20 cellular contexts compared by ENCODE assay signal in the genomic region with DNA sequence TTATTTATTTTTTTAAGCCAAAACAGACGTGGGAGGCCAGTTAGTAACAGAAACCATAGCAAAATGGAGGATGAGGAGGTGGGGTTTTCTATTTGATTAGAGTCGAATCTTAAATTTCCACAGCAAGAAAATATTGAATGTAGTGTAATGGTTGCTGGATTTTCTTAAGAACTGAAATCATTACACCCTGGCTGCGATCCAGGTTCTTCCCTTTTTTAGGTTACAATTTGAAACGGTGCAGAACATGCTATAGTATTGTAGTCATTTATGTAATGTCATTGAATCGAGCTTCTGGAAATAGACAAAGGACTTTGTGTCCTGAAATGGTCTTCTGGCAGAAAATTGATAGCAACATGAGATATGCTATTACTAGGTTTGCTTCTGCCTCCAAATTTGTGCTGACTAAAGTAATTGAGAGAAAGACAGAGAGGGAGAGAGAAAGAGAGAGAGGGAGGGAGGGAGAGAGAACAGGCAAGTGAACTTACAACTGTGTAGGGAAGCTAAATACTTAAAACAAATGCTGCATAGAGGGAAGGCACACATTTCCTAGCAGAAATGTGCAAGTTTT.
DNase-seq lines count a peak whose midpoint lies in the region; ATAC-seq and TF ChIP-seq lines count a peak whose summit lies in the region.
"Had no signal": no experiment of that assay in that cellular context is flagged by ENCODE, and none has a peak within 500 bp of the region (broad histone marks: within the 10 kb centered on the region; RNA-seq: fewer than 3 reads in every experiment).

No MANE protein-coding gene starts in this region.

- no peaks in the 10 kb centered on the region for H3K9me3 ChIP-seq in thyroid gland
- H3K9me3 ChIP-seq: ascending aorta, gastroesophageal sphincter had no signal

- intact Hi-C loops in natural killer cell (cut with micrococcal nuclease): no loop called here
- intact Hi-C loops in thyroid gland (cut with DNase I): no loop called here

- H3K27ac ChIP-seq in thyroid gland: no peak overlapping the region
- H3K27ac ChIP-seq: ascending aorta, coronary artery, gastroesophageal sphincter had no signal

- no peaks in the 10 kb centered on the region for H3K4me1 ChIP-seq in thyroid gland
- H3K4me1 ChIP-seq: ascending aorta had no signal

- no peaks in the 10 kb centered on the region for H3K36me3 ChIP-seq in thyroid gland
- H3K36me3 ChIP-seq: ascending aorta, gastroesophageal sphincter had no signal

- TF ChIP-seq CTCF in astrocyte of the cerebellum (IDR thresholded peaks at IDR 0.05; ENCODE audit: low read depth, low read length, missing control alignments) (no peak), natural killer cell (IDR thresholded peaks at IDR 0.05) (no peak), thyroid gland (IDR thresholded peaks at IDR 0.05) (no peak)

- 54% methylated on average over 5 of the region's 5 CpGs for WGBS in thyroid gland, 2 donors

- no peak for TF ChIP-seq POLR2A in thyroid gland (IDR thresholded peaks at IDR 0.05)

- H3K27me3 ChIP-seq in thyroid gland: no peaks in the 10 kb centered on the region
- H3K27me3 ChIP-seq: ascending aorta, gastroesophageal sphincter had no signal

- H3K27me3 Mint-ChIP-seq in natural killer cell (ENCODE audit: low read depth in 2 of 2): peaks cover 6 to 31% of the 10 kb centered on the region in 2 donors

- no peak overlapping the region for H3K4me3 Mint-ChIP-seq in natural killer cell
- H3K4me3 Mint-ChIP-seq: activated naive CD4-positive, alpha-beta T cell treated with anti-CD3 and anti-CD28 coated beads, Interleukin-2, amount 10 ng/mL, durations not matched to agents 7 days and 5 days; stimulated activated effector memory CD8-positive, alpha-beta T cell treated with anti-CD3 and anti-CD28 coated beads, Interleukin-12 subunit alpha, Interleukin-12 subunit beta, amount 100 ng/mL, for 72 hours; T-cell had no signal

- no peaks in the 10 kb centered on the region for H3K4me1 Mint-ChIP-seq in natural killer cell
- H3K4me1 Mint-ChIP-seq: activated naive CD4-positive, alpha-beta T cell treated with anti-CD3 and anti-CD28 coated beads, Interleukin-2, amount 10 ng/mL, durations not matched to agents 7 days and 5 days; stimulated activated effector memory CD8-positive, alpha-beta T cell treated with anti-CD3 and anti-CD28 coated beads, Interleukin-12 subunit alpha, Interleukin-12 subunit beta, amount 100 ng/mL, for 72 hours; T-cell had no signal

- no peak overlapping the region for H3K27ac Mint-ChIP-seq in natural killer cell
- H3K27ac Mint-ChIP-seq: activated naive CD4-positive, alpha-beta T cell treated with anti-CD3 and anti-CD28 coated beads, Interleukin-2, amount 10 ng/mL, durations not matched to agents 7 days and 5 days; stimulated activated effector memory CD8-positive, alpha-beta T cell treated with anti-CD3 and anti-CD28 coated beads, Interleukin-12 subunit alpha, Interleukin-12 subunit beta, amount 100 ng/mL, for 72 hours; T-cell had no signal

- H3K9me3 Mint-ChIP-seq in natural killer cell: no peaks in the 10 kb centered on the region
- H3K9me3 Mint-ChIP-seq: activated naive CD4-positive, alpha-beta T cell treated with anti-CD3 and anti-CD28 coated beads, Interleukin-2, amount 10 ng/mL, durations not matched to agents 7 days and 5 days; stimulated activated effector memory CD8-positive, alpha-beta T cell treated with anti-CD3 and anti-CD28 coated beads, Interleukin-12 subunit alpha, Interleukin-12 subunit beta, amount 100 ng/mL, for 72 hours; T-cell had no signal

- in situ Hi-C loops in astrocyte of the cerebellum (cut with HindIII; ENCODE audit: low sequenced_read_pairs): no loop called here

- no peak overlapping the region for H3K4me3 ChIP-seq in astrocyte of the cerebellum (ENCODE audit: low read depth, low read length)
- H3K4me3 ChIP-seq in thyroid gland (replicated peaks in 1 of 3): no peak overlapping the region
- H3K4me3 ChIP-seq: ascending aorta, coronary artery, gastroesophageal sphincter had no signal

- DNase-seq in CD1c-positive myeloid dendritic cell (ENCODE audit: extremely low spot score) (peak; percentile 12), NCI-H1436 (lab: John Stamatoyannopoulos, UW) (peak; percentile 11), astrocyte of the cerebellum (ENCODE audit: low read depth) (peak; percentile 8), medulla oblongata (ENCODE audit: extremely low spot score) (peak; percentile 15), natural killer cell (no peak), thyroid gland (no peak), AML-193 (lab: John Stamatoyannopoulos, UW) (no peak)
- DNase-seq: activated CD4-positive, alpha-beta T cell treated with anti-CD3 and anti-CD28 coated beads, Interleukin-2, amount 50 U/mL, for 48 hours; activated naive CD4-positive, alpha-beta T cell treated with anti-CD3 and anti-CD28 coated beads, Interleukin-2, amount 10 ng/mL, durations not matched to agents 7 days and 5 days; left colon; NCI-H2081 treated with DMSO at 0.1 percent for 48 hours; RPMI8226; T-cell; trophoblast cell had no signal

- H3K36me3 Mint-ChIP-seq in natural killer cell: no peaks in the 10 kb centered on the region
- H3K36me3 Mint-ChIP-seq: activated naive CD4-positive, alpha-beta T cell treated with anti-CD3 and anti-CD28 coated beads, Interleukin-2, amount 10 ng/mL, durations not matched to agents 7 days and 5 days; stimulated activated effector memory CD8-positive, alpha-beta T cell treated with anti-CD3 and anti-CD28 coated beads, Interleukin-12 subunit alpha, Interleukin-12 subunit beta, amount 100 ng/mL, for 72 hours; T-cell had no signal

- ATAC-seq in GM21723 (IDR thresholded peaks at IDR 0.05; ENCODE audit: unreplicated experiment): no peak
- no peak for ATAC-seq in natural killer cell
- ATAC-seq: gastroesophageal sphincter; HCT116; left colon; stimulated activated effector memory CD8-positive, alpha-beta T cell treated with anti-CD3 and anti-CD28 coated beads, Interleukin-12 subunit alpha, Interleukin-12 subunit beta, amount 100 ng/mL, for 72 hours; T-cell had no signal

Comparison
In these comparisons a context has a peak if more than half of its experiments do, and no peak if none do; other contexts are left out.
1. DNase-seq: peak in CD1c-positive myeloid dendritic cell (single experiment), NCI-H1436 (single experiment), astrocyte of the cerebellum (single experiment) and medulla oblongata (single experiment); none in natural killer cell (single experiment), thyroid gland (0 of 2) and AML-193 (0 of 2).